ENCODE assay signal across 1 cellular context in genomic region chr5:81854915-81855314, GRCh38.
TF ChIP-seq lines count a peak whose summit lies in the region.

No MANE protein-coding gene starts in this region.

TF ChIP-seq in GM23338, 12 proteins besides CTCF, POLR2A, EP300 and RAD21 (continued from another document):
- TF ChIP-seq, protein P1, sequence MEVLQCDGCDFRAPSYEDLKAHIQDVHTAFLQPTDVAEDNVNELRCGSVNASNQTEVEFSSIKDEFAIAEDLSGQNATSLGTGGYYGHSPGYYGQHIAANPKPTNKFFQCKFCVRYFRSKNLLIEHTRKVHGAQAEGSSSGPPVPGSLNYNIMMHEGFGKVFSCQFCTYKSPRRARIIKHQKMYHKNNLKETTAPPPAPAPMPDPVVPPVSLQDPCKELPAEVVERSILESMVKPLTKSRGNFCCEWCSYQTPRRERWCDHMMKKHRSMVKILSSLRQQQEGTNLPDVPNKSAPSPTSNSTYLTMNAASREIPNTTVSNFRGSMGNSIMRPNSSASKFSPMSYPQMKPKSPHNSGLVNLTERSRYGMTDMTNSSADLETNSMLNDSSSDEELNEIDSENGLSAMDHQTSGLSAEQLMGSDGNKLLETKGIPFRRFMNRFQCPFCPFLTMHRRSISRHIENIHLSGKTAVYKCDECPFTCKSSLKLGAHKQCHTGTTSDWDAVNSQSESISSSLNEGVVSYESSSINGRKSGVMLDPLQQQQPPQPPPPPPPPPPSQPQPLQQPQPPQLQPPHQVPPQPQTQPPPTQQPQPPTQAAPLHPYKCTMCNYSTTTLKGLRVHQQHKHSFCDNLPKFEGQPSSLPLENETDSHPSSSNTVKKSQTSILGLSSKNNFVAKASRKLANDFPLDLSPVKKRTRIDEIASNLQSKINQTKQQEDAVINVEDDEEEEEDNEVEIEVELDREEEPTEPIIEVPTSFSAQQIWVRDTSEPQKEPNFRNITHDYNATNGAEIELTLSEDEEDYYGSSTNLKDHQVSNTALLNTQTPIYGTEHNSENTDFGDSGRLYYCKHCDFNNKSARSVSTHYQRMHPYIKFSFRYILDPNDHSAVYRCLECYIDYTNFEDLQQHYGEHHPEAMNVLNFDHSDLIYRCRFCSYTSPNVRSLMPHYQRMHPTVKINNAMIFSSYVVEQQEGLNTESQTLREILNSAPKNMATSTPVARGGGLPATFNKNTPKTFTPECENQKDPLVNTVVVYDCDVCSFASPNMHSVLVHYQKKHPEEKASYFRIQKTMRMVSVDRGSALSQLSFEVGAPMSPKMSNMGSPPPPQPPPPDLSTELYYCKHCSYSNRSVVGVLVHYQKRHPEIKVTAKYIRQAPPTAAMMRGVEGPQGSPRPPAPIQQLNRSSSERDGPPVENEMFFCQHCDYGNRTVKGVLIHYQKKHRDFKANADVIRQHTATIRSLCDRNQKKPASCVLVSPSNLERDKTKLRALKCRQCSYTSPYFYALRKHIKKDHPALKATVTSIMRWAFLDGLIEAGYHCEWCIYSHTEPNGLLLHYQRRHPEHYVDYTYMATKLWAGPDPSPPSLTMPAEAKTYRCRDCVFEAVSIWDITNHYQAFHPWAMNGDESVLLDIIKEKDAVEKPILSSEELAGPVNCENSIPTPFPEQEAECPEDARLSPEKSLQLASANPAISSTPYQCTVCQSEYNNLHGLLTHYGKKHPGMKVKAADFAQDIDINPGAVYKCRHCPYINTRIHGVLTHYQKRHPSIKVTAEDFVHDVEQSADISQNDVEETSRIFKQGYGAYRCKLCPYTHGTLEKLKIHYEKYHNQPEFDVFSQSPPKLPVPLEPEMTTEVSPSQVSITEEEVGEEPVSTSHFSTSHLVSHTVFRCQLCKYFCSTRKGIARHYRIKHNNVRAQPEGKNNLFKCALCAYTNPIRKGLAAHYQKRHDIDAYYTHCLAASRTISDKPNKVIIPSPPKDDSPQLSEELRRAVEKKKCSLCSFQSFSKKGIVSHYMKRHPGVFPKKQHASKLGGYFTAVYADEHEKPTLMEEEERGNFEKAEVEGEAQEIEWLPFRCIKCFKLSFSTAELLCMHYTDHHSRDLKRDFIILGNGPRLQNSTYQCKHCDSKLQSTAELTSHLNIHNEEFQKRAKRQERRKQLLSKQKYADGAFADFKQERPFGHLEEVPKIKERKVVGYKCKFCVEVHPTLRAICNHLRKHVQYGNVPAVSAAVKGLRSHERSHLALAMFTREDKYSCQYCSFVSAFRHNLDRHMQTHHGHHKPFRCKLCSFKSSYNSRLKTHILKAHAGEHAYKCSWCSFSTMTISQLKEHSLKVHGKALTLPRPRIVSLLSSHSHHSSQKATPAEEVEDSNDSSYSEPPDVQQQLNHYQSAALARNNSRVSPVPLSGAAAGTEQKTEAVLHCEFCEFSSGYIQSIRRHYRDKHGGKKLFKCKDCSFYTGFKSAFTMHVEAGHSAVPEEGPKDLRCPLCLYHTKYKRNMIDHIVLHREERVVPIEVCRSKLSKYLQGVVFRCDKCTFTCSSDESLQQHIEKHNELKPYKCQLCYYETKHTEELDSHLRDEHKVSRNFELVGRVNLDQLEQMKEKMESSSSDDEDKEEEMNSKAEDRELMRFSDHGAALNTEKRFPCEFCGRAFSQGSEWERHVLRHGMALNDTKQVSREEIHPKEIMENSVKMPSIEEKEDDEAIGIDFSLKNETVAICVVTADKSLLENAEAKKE (CRISPR knock-in tag; IDR thresholded peaks at IDR 0.05): no peak
- TF ChIP-seq JUNB (IDR thresholded peaks at IDR 0.05; ENCODE audit: unreplicated experiment): no peak
